ENCODE assay signal across 15 cellular contexts in the genomic region with DNA sequence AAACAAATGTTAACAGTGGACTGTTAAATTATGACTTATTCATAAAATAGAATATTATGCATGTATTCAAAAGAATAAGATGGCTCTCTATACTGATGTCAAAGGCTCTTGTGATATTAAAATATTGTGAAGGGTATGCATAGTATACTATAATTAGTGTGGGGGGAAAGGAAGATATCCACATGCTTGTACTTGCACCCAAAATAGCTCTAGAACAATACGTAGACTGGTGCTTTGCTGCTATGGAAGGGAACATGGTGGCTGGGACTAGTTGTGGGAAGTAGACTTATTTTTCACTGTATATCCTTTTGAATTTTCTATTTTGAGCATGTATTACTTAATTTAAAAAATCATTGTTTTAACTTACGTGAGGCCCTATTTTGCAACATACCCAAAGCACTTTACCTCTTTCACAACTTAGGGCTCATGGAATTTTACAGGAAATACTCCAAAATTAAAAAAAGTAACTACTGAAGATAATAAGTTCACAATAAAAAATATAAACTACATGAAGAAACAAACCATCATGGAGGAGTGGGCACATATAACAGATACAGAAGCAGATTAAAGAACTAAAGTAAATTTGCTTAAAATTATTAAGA.
DNase-seq lines count a peak whose midpoint lies in the region; ATAC-seq and FAIRE-seq lines count a peak whose summit lies in the region.
"Had no signal": no experiment of that assay in that cellular context is flagged by ENCODE, and none has a peak within 500 bp of the region (broad histone marks: within the 10 kb centered on the region; RNA-seq: fewer than 3 reads in every experiment).

No MANE protein-coding gene starts in this region.

- peak overlapping the region; percentile 53 for H3K4me3 ChIP-seq in adipocyte (ENCODE audit: low read length)
- H3K4me3 ChIP-seq: HAP-1, SK-N-MC had no signal

- FAIRE-seq in A204.1 (lab: Jason Lieb, UNC) (peak; percentile 27), islet of Langerhans (lab: Jason Lieb, UNC) (peak; percentile 78)

- H3K4me1 ChIP-seq in adipocyte (ENCODE audit: control insufficient read depth, insufficient read depth, low read length): peaks cover 67% of the 10 kb centered on the region

- H3K27me3 ChIP-seq in adipocyte (replicated peaks; ENCODE audit: control insufficient read depth, insufficient read depth, low read length): no peaks in the 10 kb centered on the region

- no peak for ATAC-seq in GM21423 (IDR thresholded peaks at IDR 0.05; ENCODE audit: unreplicated experiment)
- ATAC-seq in GM21381 (IDR thresholded peaks at IDR 0.05; ENCODE audit: unreplicated experiment): no peak

- no peaks in the 10 kb centered on the region for H3K9me3 ChIP-seq in adipocyte (ENCODE audit: control insufficient read depth, low read length)
- H3K9me3 ChIP-seq: HAP-1 had no signal

- DNase-seq in HCEC 1CT (peak; percentile 15), adipocyte (ENCODE audit: low read depth) (peak; percentile 42), NCI-H1105 (lab: John Stamatoyannopoulos, UW) (no peak)
- DNase-seq: ACHN; CD4-positive, alpha-beta T cell; GF-D8; NCI-H1048; NCI-H226; NCI-H526 had no signal

- peaks cover 3% of the 10 kb centered on the region for H3K36me3 ChIP-seq in adipocyte (ENCODE audit: control insufficient read depth, insufficient read depth, low read length, severe bottlenecking)

- peak overlapping the region; percentile 36 for H3K9ac ChIP-seq in adipocyte (ENCODE audit: low read length)
